ENCODE assay signal across 9 cellular contexts in the genomic region with DNA sequence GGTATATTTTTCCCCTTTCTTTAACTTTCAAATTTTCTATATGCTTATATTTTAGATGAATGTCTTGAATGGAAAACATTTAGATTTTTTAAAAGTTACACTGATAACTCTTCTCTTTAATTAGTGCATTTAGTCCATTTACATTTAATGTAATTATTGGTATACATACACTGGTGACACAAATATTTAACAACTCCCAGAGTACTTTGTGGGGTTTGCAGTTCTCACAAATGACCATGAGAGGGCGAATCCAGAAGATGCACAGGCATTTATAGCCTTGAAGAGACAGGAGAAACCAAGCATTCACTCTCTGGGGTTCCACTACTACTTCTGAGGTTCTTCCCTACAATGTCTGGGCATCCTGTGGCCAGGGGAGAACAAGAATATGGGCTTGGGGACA.
DNase-seq lines count a peak whose midpoint lies in the region; ATAC-seq, FAIRE-seq and TF ChIP-seq lines count a peak whose summit lies in the region.
"Had no signal": no experiment of that assay in that cellular context is flagged by ENCODE, and none has a peak within 500 bp of the region (broad histone marks: within the 10 kb centered on the region; RNA-seq: fewer than 3 reads in every experiment).

No MANE protein-coding gene starts in this region.

- H3K27me3 ChIP-seq in A673 (replicated peaks; ENCODE audit: insufficient read depth, low read depth, low read length, poor library complexity) (no peaks in the 10 kb centered on the region), right atrium auricular region (no peaks in the 10 kb centered on the region)
- no peaks in the 10 kb centered on the region for H3K27me3 ChIP-seq in CD4-positive, alpha-beta memory T cell (ENCODE audit: insufficient read depth, low read length)

- H3K36me3 ChIP-seq in A673 (ENCODE audit: insufficient read depth, low read length, poor library complexity, severe bottlenecking) (no peaks in the 10 kb centered on the region), right atrium auricular region (no peaks in the 10 kb centered on the region)
- no peaks in the 10 kb centered on the region for H3K36me3 ChIP-seq in CD4-positive, alpha-beta memory T cell (ENCODE audit: insufficient read depth, low read length)

- H3K4me3 Mint-ChIP-seq in CD4-positive, alpha-beta memory T cell, result no peak overlapping the region
- H3K4me3 Mint-ChIP-seq: central memory CD8-positive, alpha-beta T cell had no signal

- H3K4me3 ChIP-seq in A673 (ENCODE audit: low read depth, low read length, poor library complexity, severe bottlenecking) (no peak overlapping the region), right atrium auricular region (no peak overlapping the region)
- no peak overlapping the region for H3K4me3 ChIP-seq in CD4-positive, alpha-beta memory T cell (ENCODE audit: low read length in 2 of 2)

- CTCF ChIA-PET in A673 (lab: Charles Lee), result no interaction called here
- CTCF ChIA-PET in CD4-positive, alpha-beta memory T cell (lab: Charles Lee; ENCODE audit: partially characterized antibody), result no interaction called here

- BruUV-seq in A673 (replicated peaks; lab: Mats Ljungman, UMichigan), result no TSS peak

- intact Hi-C loops in A673 (cut with micrococcal nuclease; ENCODE audit: unreplicated experiment), result no loop called here
- intact Hi-C loops in CD4-positive, alpha-beta memory T cell (cut with micrococcal nuclease), result no loop called here

- H3K27ac ChIP-seq in A673 (ENCODE audit: low read depth, low read length, poor library complexity, severe bottlenecking) (no peak overlapping the region), right atrium auricular region (no peak overlapping the region)
- H3K27ac ChIP-seq in CD4-positive, alpha-beta memory T cell (ENCODE audit: low read depth, low read length), result no peak overlapping the region

- peak; percentile 64 for TF ChIP-seq CTCF in A673 (conservative IDR thresholded peaks at IDR 0.05; ENCODE audit: low read depth, low read length)
- peak; percentile 67 to 77 for TF ChIP-seq CTCF in right atrium auricular region (IDR thresholded peaks at IDR 0.05)

- H3K4me1 ChIP-seq in A673 (ENCODE audit: insufficient read depth, low read length, poor library complexity, severe bottlenecking) (no peaks in the 10 kb centered on the region), right atrium auricular region (no peaks in the 10 kb centered on the region)
- H3K4me1 ChIP-seq in CD4-positive, alpha-beta memory T cell (ENCODE audit: insufficient read depth, low read length), result no peaks in the 10 kb centered on the region

- H3K9me3 Mint-ChIP-seq in CD4-positive, alpha-beta memory T cell, result no peaks in the 10 kb centered on the region
- H3K9me3 Mint-ChIP-seq: central memory CD8-positive, alpha-beta T cell had no signal

- H3K27me3 Mint-ChIP-seq in CD4-positive, alpha-beta memory T cell, result peaks cover 2 to 6% of the 10 kb centered on the region in 2 donors

- POLR2A ChIA-PET in A673 (lab: Charles Lee; ENCODE audit: low non-redundant PET), result no interaction called here
- POLR2A ChIA-PET in CD4-positive, alpha-beta memory T cell (lab: Charles Lee; ENCODE audit: partially characterized antibody), result no interaction called here

- no peaks in the 10 kb centered on the region for H3K9me3 ChIP-seq in A673 (ENCODE audit: low read depth, low read length, poor library complexity, severe bottlenecking)
- no peaks in the 10 kb centered on the region for H3K9me3 ChIP-seq in right atrium auricular region
- H3K9me3 ChIP-seq in CD4-positive, alpha-beta memory T cell (ENCODE audit: control insufficient read depth in 1 of 2, low read length in 2 of 2), result no peaks in the 10 kb centered on the region

- no peak for FAIRE-seq in GM19239 (lab: Jason Lieb, UNC)

- H3K4me1 Mint-ChIP-seq in CD4-positive, alpha-beta memory T cell, result no peaks in the 10 kb centered on the region
- H3K4me1 Mint-ChIP-seq: central memory CD8-positive, alpha-beta T cell had no signal

- DNase-seq in A673 (ENCODE audit: low spot score) (peak; percentile 55), GM19239 (ENCODE audit: insufficient read length, low spot score) (peak; percentile 14), SW480 (ENCODE audit: low spot score) (peak; percentile 8), right atrium auricular region (ENCODE audit: low spot score) (no peak), DMS79 treated with DMSO at 0.1 percent for 48 hours (lab: John Stamatoyannopoulos, UW) (no peak)
- no peak for DNase-seq in CD4-positive, alpha-beta memory T cell

- H3K27ac Mint-ChIP-seq in CD4-positive, alpha-beta memory T cell, result no peak overlapping the region

- H3K36me3 Mint-ChIP-seq in CD4-positive, alpha-beta memory T cell, result no peaks in the 10 kb centered on the region

- ATAC-seq in HG02610 (IDR thresholded peaks at IDR 0.05; ENCODE audit: unreplicated experiment) (no peak), HG03571 (IDR thresholded peaks at IDR 0.05; ENCODE audit: unreplicated experiment) (no peak)

Comparison
In these comparisons a context has a peak if more than half of its experiments do, and no peak if none do; other contexts are left out.
1. DNase-seq: peak in A673 (single experiment), GM19239 (single experiment) and SW480 (single experiment); none in right atrium auricular region (single experiment), DMS79 treated with DMSO at 0.1 percent for 48 hours (single experiment) and CD4-positive, alpha-beta memory T cell (0 of 5).